ENCODE assay signal across 10 cellular contexts in the genomic region with DNA sequence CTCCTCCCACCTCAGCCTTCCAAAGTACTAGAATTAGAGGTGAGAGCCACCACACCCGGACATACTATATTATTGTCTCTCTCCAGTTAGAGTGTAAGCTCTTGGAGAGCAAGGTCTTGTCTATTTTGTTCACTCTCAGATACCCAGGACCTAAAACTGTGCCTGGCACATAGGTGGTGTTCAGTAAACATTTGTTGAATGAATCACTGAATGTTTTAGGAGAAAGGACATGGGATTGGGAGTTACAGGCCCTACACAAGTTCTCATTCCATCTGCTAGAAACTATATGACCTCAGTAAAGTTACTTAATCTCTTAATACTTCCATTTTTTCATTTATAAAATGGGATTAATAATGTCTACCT. TPM values are rescaled to one million over a fixed set of nuclear protein-coding genes. Genes with fewer than 3 reads are reported as not detected.
DNase-seq lines count a peak whose midpoint lies in the region; ATAC-seq and TF ChIP-seq lines count a peak whose summit lies in the region.
"Had no signal": no experiment of that assay in that cellular context is flagged by ENCODE, and none has a peak within 500 bp of the region (broad histone marks: within the 10 kb centered on the region; RNA-seq: fewer than 3 reads in every experiment).

No MANE protein-coding gene starts in this region.

- H3K27me3 Mint-ChIP-seq in Calu3 (ENCODE audit: unreplicated experiment) = no peaks in the 10 kb centered on the region
- peaks cover 23% of the 10 kb centered on the region for H3K27me3 Mint-ChIP-seq in activated CD8-positive, alpha-beta T cell treated with anti-CD3 and anti-CD28 coated beads, Interleukin-2, amount 10 ng/mL, durations not matched to agents 7 days and 5 days (ENCODE audit: low read depth)
- H3K27me3 Mint-ChIP-seq in memory B cell = no peaks in the 10 kb centered on the region

- H3K4me3 Mint-ChIP-seq in Calu3 (ENCODE audit: low read depth, unreplicated experiment) (peak overlapping the region; percentile 95), memory B cell (peak overlapping the region; percentile 98)
- peak overlapping the region; percentile 98 for H3K4me3 Mint-ChIP-seq in activated CD8-positive, alpha-beta T cell treated with anti-CD3 and anti-CD28 coated beads, Interleukin-2, amount 10 ng/mL, durations not matched to agents 7 days and 5 days

- peaks cover 36% of the 10 kb centered on the region for H3K36me3 Mint-ChIP-seq in Calu3 (ENCODE audit: insufficient read depth, unreplicated experiment)
- H3K36me3 Mint-ChIP-seq in activated CD8-positive, alpha-beta T cell treated with anti-CD3 and anti-CD28 coated beads, Interleukin-2, amount 10 ng/mL, durations not matched to agents 7 days and 5 days (ENCODE audit: low read depth) = peaks cover 9% of the 10 kb centered on the region
- H3K36me3 Mint-ChIP-seq in memory B cell = peaks cover 6% of the 10 kb centered on the region

- H3K4me1 Mint-ChIP-seq in Calu3 (ENCODE audit: low read depth, unreplicated experiment) (peaks cover 34% of the 10 kb centered on the region), memory B cell (peaks cover 32% of the 10 kb centered on the region)
- peaks cover 33% of the 10 kb centered on the region for H3K4me1 Mint-ChIP-seq in activated CD8-positive, alpha-beta T cell treated with anti-CD3 and anti-CD28 coated beads, Interleukin-2, amount 10 ng/mL, durations not matched to agents 7 days and 5 days (ENCODE audit: low read depth)

- POLR2A ChIA-PET in activated CD8-positive, alpha-beta T cell treated with anti-CD3 and anti-CD28 coated beads, Interleukin-2, amount 10 ng/mL, durations not matched to agents 7 days and 5 days (lab: Charles Lee) = interaction anchor here (2.5 to 2.8 kb wide), 3 partner anchors 9 to 422 kb away, joined by 13 to 21 read pairs (median 20); a partner anchor contains a TSS

- no peak for TF ChIP-seq CTCF in Calu3 (IDR thresholded peaks at IDR 0.05; ENCODE audit: unreplicated experiment)
- no peak for TF ChIP-seq CTCF in left lung (IDR thresholded peaks at IDR 0.05)
- no peak for TF ChIP-seq CTCF in colonic mucosa (IDR thresholded peaks at IDR 0.05)

- CTCF ChIA-PET in Calu3 (lab: Charles Lee) = interaction anchor here (2.0 kb wide), 1 partner anchor 17 kb away, joined by 7 read pairs; no protein-coding TSS in a partner anchor
- CTCF ChIA-PET in activated CD8-positive, alpha-beta T cell treated with anti-CD3 and anti-CD28 coated beads, Interleukin-2, amount 10 ng/mL, durations not matched to agents 7 days and 5 days (lab: Charles Lee) = no interaction called here

- intact Hi-C loops in Calu3 (cut with micrococcal nuclease; ENCODE audit: unreplicated experiment) = no loop called here
- intact Hi-C loops in left lung (cut with DNase I) = loop anchor here in 1 of 2 donors (10.0 kb wide), 1 partner anchor 415 kb away; no protein-coding TSS in a partner anchor
- intact Hi-C loops in colonic mucosa (cut with DNase I) = loop anchor here (10.0 kb wide), 1 partner anchor 245 kb away; no protein-coding TSS in a partner anchor

- H3K27ac Mint-ChIP-seq in Calu3 (ENCODE audit: unreplicated experiment) (peak overlapping the region; percentile 89), memory B cell (peak overlapping the region; percentile 97)
- H3K27ac Mint-ChIP-seq in activated CD8-positive, alpha-beta T cell treated with anti-CD3 and anti-CD28 coated beads, Interleukin-2, amount 10 ng/mL, durations not matched to agents 7 days and 5 days = peak overlapping the region; percentile 97

- H3K4me3 ChIP-seq in BLaER1 (no peak overlapping the region), left lung (no peak overlapping the region), colonic mucosa (no peak overlapping the region)

- H4K20me1 ChIP-seq in BLaER1 = peaks cover 8% of the 10 kb centered on the region; the same call in 1 of the 2 replicates

- no peaks in the 10 kb centered on the region for H3K27me3 ChIP-seq in BLaER1
- no peaks in the 10 kb centered on the region for H3K27me3 ChIP-seq in left lung
- H3K27me3 ChIP-seq in colonic mucosa = no peaks in the 10 kb centered on the region

- no peaks in the 10 kb centered on the region for H3K9me3 Mint-ChIP-seq in Calu3 (ENCODE audit: low read depth, unreplicated experiment)
- no peaks in the 10 kb centered on the region for H3K9me3 Mint-ChIP-seq in activated CD8-positive, alpha-beta T cell treated with anti-CD3 and anti-CD28 coated beads, Interleukin-2, amount 10 ng/mL, durations not matched to agents 7 days and 5 days (ENCODE audit: insufficient read depth)
- H3K9me3 Mint-ChIP-seq in memory B cell = no peaks in the 10 kb centered on the region

- H3K36me3 ChIP-seq in BLaER1 (0 out of 2 replicates have a peak, but pooled peaks cover 9% of the 10 kb centered on the region), left lung (no peaks in the 10 kb centered on the region), colonic mucosa (no peaks in the 10 kb centered on the region)

- ATAC-seq in activated CD8-positive, alpha-beta T cell treated with anti-CD3 and anti-CD28 coated beads, Interleukin-2, amount 10 ng/mL, durations not matched to agents 7 days and 5 days = no peak
- ATAC-seq in memory B cell (ENCODE audit: low read depth) = no peak
- ATAC-seq in left lung = no peak
- ATAC-seq: right cardiac atrium had no signal

- H3K27ac ChIP-seq in BLaER1 (no peak overlapping the region), left lung (no peak overlapping the region), colonic mucosa (no peak overlapping the region)

- H3K9ac ChIP-seq in BLaER1 = no peak overlapping the region
- H3K9ac ChIP-seq in colonic mucosa (ENCODE audit: low read depth in 2 of 2, low read length in 2 of 2) = no peak overlapping the region

- no TSS peak for BruUV-seq in Calu3 (replicated peaks; lab: Mats Ljungman, UMichigan)

- H3K9me3 ChIP-seq in BLaER1 (no peaks in the 10 kb centered on the region), left lung (no peaks in the 10 kb centered on the region), colonic mucosa (no peaks in the 10 kb centered on the region)

- peak overlapping the region; percentile 82 for H3K4me2 ChIP-seq in BLaER1

- H3K4me1 ChIP-seq in BLaER1 (peaks cover 26% of the 10 kb centered on the region), left lung (peaks cover 6 to 28% of the 10 kb centered on the region in 2 donors), colonic mucosa (no peaks in the 10 kb centered on the region)

- DNase-seq in Calu3 (no peak), memory B cell (ENCODE audit: low spot score in 2 of 2) (no peak), cerebellar nuclear complex (lab: John Stamatoyannopoulos, UW) (no peak), left lung (no peak), DMS114 treated with DMSO at 0.1 percent for 48 hours (lab: John Stamatoyannopoulos, UW; ENCODE audit: unreplicated experiment) (no peak), colonic mucosa (no peak)
- DNase-seq in activated CD8-positive, alpha-beta T cell treated with anti-CD3 and anti-CD28 coated beads, Interleukin-2, amount 10 ng/mL, durations not matched to agents 7 days and 5 days = no peak
- DNase-seq: NCI-H1048, right cardiac atrium had no signal

RNA-seq across cellular contexts. Expression of a gene that starts 1.5 kb away (rescaled TPM):
- total RNA-seq in Calu3 (2022) (58.1 and 70.5 TPM in 2 replicates), left lung (10 to 100 TPM; 19.5 to 28.7 TPM), colonic mucosa (10 to 100 TPM; 13.9 to 20.3 TPM)
- total RNA-seq in activated CD8-positive, alpha-beta T cell treated with anti-CD3 and anti-CD28 coated beads, Interleukin-2, amount 10 ng/mL, durations not matched to agents 7 days and 5 days = 10 to 100 TPM; 33.6 to 35.8 TPM

RNA-seq across cellular contexts. Expression of a gene that starts 16.2 kb away (rescaled TPM):
- total RNA-seq in Calu3 (2022) (155 and 165 TPM in 2 replicates), left lung (10 to 100 TPM; 24.1 to 40.4 TPM), colonic mucosa (100 to 1,000 TPM; 252 to 418 TPM)
- total RNA-seq in activated CD8-positive, alpha-beta T cell treated with anti-CD3 and anti-CD28 coated beads, Interleukin-2, amount 10 ng/mL, durations not matched to agents 7 days and 5 days = 1 to 10 TPM; 2.3 to 3.2 TPM

Comparison
In these comparisons a context has a peak if more than half of its experiments do, and no peak if none do; other contexts are left out.
1. RNA of a gene that starts 16.2 kb away (total RNA-seq): 252 to 418 TPM in colonic mucosa, 155 to 165 TPM in Calu3 and 24.1 to 40.4 TPM in left lung; 2.3 to 3.2 TPM in activated CD8-positive, alpha-beta T cell treated with anti-CD3 and anti-CD28 coated beads, Interleukin-2, amount 10 ng/mL, durations not matched to agents 7 days and 5 days; every median in the first group is over 4 times any median in the second.
2. Peak in every context shown above with its lines, with median percentiles within 50 percentile points of each other: H3K27ac Mint-ChIP-seq and H3K4me3 Mint-ChIP-seq.